ENCODE assay signal across 14 cellular contexts in the genomic region with DNA sequence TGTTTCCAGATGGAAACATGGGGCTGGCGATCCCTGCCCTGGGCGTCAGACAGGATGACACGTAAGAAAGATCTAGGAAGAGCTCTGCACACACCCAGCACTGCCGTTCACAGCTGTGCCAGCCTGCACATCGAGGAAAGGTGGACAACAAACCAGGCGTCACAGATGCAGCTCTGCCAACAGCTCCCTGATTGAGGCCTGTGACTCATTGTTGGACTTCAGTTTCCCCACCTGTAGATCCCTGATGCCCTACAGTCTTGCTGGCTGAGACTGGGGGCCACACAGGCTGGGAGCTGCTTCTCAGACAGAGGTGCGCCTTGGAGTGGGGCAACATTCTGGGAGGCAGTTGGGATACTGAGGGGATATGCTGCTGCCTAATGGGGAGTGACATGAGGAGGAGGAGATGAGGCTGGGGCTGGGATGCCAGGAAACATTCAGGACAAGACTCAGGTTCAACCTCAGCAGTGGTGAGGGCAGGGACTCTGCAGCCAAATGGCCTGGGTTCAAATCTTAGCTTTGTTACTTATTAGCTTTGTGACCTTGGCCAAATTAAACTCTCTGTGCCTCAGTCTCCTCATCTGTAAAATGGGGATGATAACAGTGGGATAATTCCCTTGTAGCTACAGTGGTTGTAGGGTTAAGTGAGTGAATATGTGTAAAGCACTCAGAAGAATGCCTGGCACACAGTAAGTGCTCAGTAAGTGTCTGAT. TPM values are rescaled to one million over a fixed set of nuclear protein-coding genes. Genes with fewer than 3 reads are reported as not detected.
A peak's percentile ranks its signal among the peaks of the same experiment; 100 is the strongest.
DNase-seq lines count a peak whose midpoint lies in the region; ATAC-seq and TF ChIP-seq lines count a peak whose summit lies in the region.
"Had no signal": no experiment of that assay in that cellular context is flagged by ENCODE, and none has a peak within 500 bp of the region (broad histone marks: within the 10 kb centered on the region; RNA-seq: fewer than 3 reads in every experiment).

No MANE protein-coding gene starts in this region.

- no peak overlapping the region for H3K4me2 ChIP-seq in mesendoderm (ENCODE audit: low read length)

- no peak for TF ChIP-seq EP300 in stomach (IDR thresholded peaks at IDR 0.05)

- H3K27ac ChIP-seq in Panc1 (ENCODE audit: low read length): no peak overlapping the region
- H3K27ac ChIP-seq in stomach: peak overlapping the region in 2 of 5 donors; percentile 24 to 25
- no peak overlapping the region for H3K27ac ChIP-seq in mesendoderm (ENCODE audit: low read depth, low read length)
- H3K27ac ChIP-seq: neutrophil, testis, WERI-Rb-1 had no signal

- in situ Hi-C loops in Panc1 (cut with HindIII; ENCODE audit: low pct_unique_long_range_greater_than_20kb, low sequenced_read_pairs): no loop called here

- no peaks in the 10 kb centered on the region for H3K27me3 Mint-ChIP-seq in activated T-cell treated with anti-CD3 and anti-CD28 coated beads, Interleukin-2, amount 50 U/mL, for 4 hours (ENCODE audit: low read depth)

- H3K79me2 ChIP-seq in mesendoderm (ENCODE audit: control insufficient read depth, insufficient read depth, low read length): no peaks in the 10 kb centered on the region

- H3K23ac ChIP-seq in mesendoderm (ENCODE audit: low read length): no peak overlapping the region

- intact Hi-C loops in Panc1 (cut with micrococcal nuclease; ENCODE audit: unreplicated experiment) (no loop called here), stomach (cut with DNase I; ENCODE audit: low total_unique reads) (no loop called here)

- H2AK5ac ChIP-seq in mesendoderm (ENCODE audit: low read length): no peak overlapping the region

- H3K9ac ChIP-seq in mesendoderm (ENCODE audit: low read length): no peak overlapping the region

- no peaks in the 10 kb centered on the region for H3K36me3 ChIP-seq in Panc1 (ENCODE audit: control insufficient read depth, insufficient read depth, low read length)
- no peaks in the 10 kb centered on the region for H3K36me3 ChIP-seq in stomach
- H3K36me3 ChIP-seq in mesendoderm (ENCODE audit: control insufficient read depth, insufficient read depth, low read length): no peaks in the 10 kb centered on the region
- H3K36me3 ChIP-seq: neutrophil, WERI-Rb-1 had no signal

- no peaks in the 10 kb centered on the region for H3K36me3 Mint-ChIP-seq in activated T-cell treated with anti-CD3 and anti-CD28 coated beads, Interleukin-2, amount 50 U/mL, for 4 hours (ENCODE audit: insufficient read depth)

- H3K4ac ChIP-seq in mesendoderm (ENCODE audit: low read depth, low read length): no peak overlapping the region

- no peak overlapping the region for H3K18ac ChIP-seq in mesendoderm (ENCODE audit: low read length)

- BruUV-seq in Panc1 (replicated peaks; lab: Mats Ljungman, UMichigan): no TSS peak

- H3K9me3 ChIP-seq in Panc1 (ENCODE audit: control insufficient read depth, insufficient read depth, low read depth, low read length) (no peaks in the 10 kb centered on the region), stomach (no peaks in the 10 kb centered on the region)
- H3K9me3 ChIP-seq: neutrophil, testis had no signal

- no peak overlapping the region for H2BK15ac ChIP-seq in mesendoderm (replicated peaks; ENCODE audit: low read depth)

- peak; percentile 13 to 29 for ATAC-seq in activated T-cell treated with anti-CD3 and anti-CD28 coated beads, Interleukin-2, amount 50 U/mL, for 4 hours
- ATAC-seq in Panc1 (peak; percentile 19; the same call in 1 of the 2 replicates), GM18861 (IDR thresholded peaks at IDR 0.05; ENCODE audit: unreplicated experiment) (no peak)

- DNase-seq in activated T-cell treated with anti-CD3 and anti-CD28 coated beads, Interleukin-2, amount 50 U/mL, for 4 hours: no peak
- no peak for DNase-seq in activated T-cell treated with anti-CD3 and anti-CD28 coated beads for 4 hours
- no peak for DNase-seq in Panc1 (ENCODE audit: low read depth, low spot score)
- peak; percentile 20 for DNase-seq in fibroblast of mammary gland (ENCODE audit: low read depth)
- DNase-seq in stomach: peak; percentile 63
- DNase-seq in AML-193 (lab: John Stamatoyannopoulos, UW): no peak
- no peak for DNase-seq in mesendoderm
- DNase-seq: stimulated activated CD4-positive, alpha-beta T cell treated with anti-CD3 and anti-CD28 coated beads, Interleukin-2, amount 100 ng/mL, for 48 hours; testis; WERI-Rb-1 had no signal

- no peak overlapping the region for H2BK5ac ChIP-seq in mesendoderm (ENCODE audit: low read length)

- H3K4me1 Mint-ChIP-seq in activated T-cell treated with anti-CD3 and anti-CD28 coated beads, Interleukin-2, amount 50 U/mL, for 4 hours (ENCODE audit: low read depth): peaks cover 50% of the 10 kb centered on the region

- WGBS in stomach, 5 donors: 53 to 80% (median 70%) methylated on average over 6 to 7 of the region's 7 CpGs
- WGBS in mesendoderm (ENCODE audit: extremely low coverage, insufficient coverage, low lambda C conversion rate): no CpG with 5 or more reads among the region's 7 CpGs

- CTCF ChIA-PET in Panc1 (lab: Charles Lee): interaction anchor here (0.6 kb wide), 1 partner anchor 42 kb away, joined by 3 read pairs; no protein-coding TSS in a partner anchor

- H3K79me1 ChIP-seq in mesendoderm (ENCODE audit: low read length): no peaks in the 10 kb centered on the region

- H3K56ac ChIP-seq in mesendoderm (ENCODE audit: low read length): no peak overlapping the region

- no peaks in the 10 kb centered on the region for H3K9me3 Mint-ChIP-seq in activated T-cell treated with anti-CD3 and anti-CD28 coated beads, Interleukin-2, amount 50 U/mL, for 4 hours

- TF ChIP-seq POLR2A in stomach (IDR thresholded peaks at IDR 0.05): no peak

- H3K4me3 Mint-ChIP-seq in activated T-cell treated with anti-CD3 and anti-CD28 coated beads, Interleukin-2, amount 50 U/mL, for 4 hours: peak overlapping the region; percentile 54

- H3K27me3 ChIP-seq in Panc1 (ENCODE audit: control insufficient read depth, insufficient read depth, low read length) (no peaks in the 10 kb centered on the region), stomach (peaks cover 0 to 7% (median 0%) of the 10 kb centered on the region in 3 donors), mesendoderm (ENCODE audit: insufficient read depth, low read length, poor library complexity) (no peaks in the 10 kb centered on the region)
- H3K27me3 ChIP-seq: testis had no signal

- TF ChIP-seq CTCF in Panc1 (IDR thresholded peaks at IDR 0.05) (no peak), fibroblast of mammary gland (conservative IDR thresholded peaks at IDR 0.05; ENCODE audit: control insufficient read depth, insufficient read depth, low read depth, low read length) (no peak), stomach (IDR thresholded peaks at IDR 0.05) (no peak)

- POLR2A ChIA-PET in Panc1 (lab: Charles Lee): interaction anchor here (0.6 kb wide), 1 partner anchor 51 kb away, joined by 11 read pairs; no protein-coding TSS in a partner anchor

- H3K4me3 ChIP-seq in Panc1 (ENCODE audit: low read depth in 2 of 2, low read length in 2 of 2): no peak overlapping the region
- H3K4me3 ChIP-seq in fibroblast of mammary gland (ENCODE audit: control insufficient read depth, low read depth, low read length): no peak overlapping the region
- H3K4me3 ChIP-seq in stomach: peak overlapping the region in 1 of 4 donors; percentile 8
- no peak overlapping the region for H3K4me3 ChIP-seq in mesendoderm (ENCODE audit: low read length)
- H3K4me3 ChIP-seq: testis had no signal

- H3K4me1 ChIP-seq in Panc1 (ENCODE audit: control insufficient read depth, insufficient read depth, low read length): peaks cover 7% of the 10 kb centered on the region; the same call in 1 of the 2 replicates
- peaks cover 0 to 36% (median 17%) of the 10 kb centered on the region in 4 donors for H3K4me1 ChIP-seq in stomach
- peaks cover 7% of the 10 kb centered on the region for H3K4me1 ChIP-seq in mesendoderm (ENCODE audit: control insufficient read depth, low read depth, low read length)

- no peak overlapping the region for H4K8ac ChIP-seq in mesendoderm (ENCODE audit: low read depth, low read length)

- no peak overlapping the region for H4K5ac ChIP-seq in mesendoderm (ENCODE audit: low read length)

- no peak overlapping the region for H2BK120ac ChIP-seq in mesendoderm (ENCODE audit: low read depth, low read length)

RNA-seq across cellular contexts. Expression of gene PI16, which starts 1.7 kb away (rescaled TPM):
- not detected for total RNA-seq in activated T-cell treated with anti-CD3 and anti-CD28 coated beads, Interleukin-2, amount 50 U/mL, for 4 hours
- total RNA-seq in Panc1 (2021; ENCODE audit: unreplicated experiment): not detected
- polyA plus RNA-seq in Panc1 (2012; ENCODE audit: insufficient read length): not detected
- 10 to 100 TPM in 2 of 5 donors, 1 to 10 TPM in 1, not detected in 2; 1.7 to 21.3 (median 10.4) TPM for total RNA-seq in stomach
- polyA plus RNA-seq in stomach: 1 to 10 TPM; 1.2 to 4.3 (median 1.5) TPM
- not detected for polyA plus RNA-seq in mesendoderm (2013, experiment 1 of 2)
- not detected for polyA plus RNA-seq in mesendoderm (2013, experiment 2 of 2)
- total RNA-seq: epithelial cell of proximal tubule had no signal

RNA-seq across cellular contexts. Expression of gene MTCH1, which starts 29.7 kb away (rescaled TPM):
- 100 to 1,000 TPM; 100 to 104 (median 104) TPM for total RNA-seq in activated T-cell treated with anti-CD3 and anti-CD28 coated beads, Interleukin-2, amount 50 U/mL, for 4 hours
- total RNA-seq in Panc1 (2021; ENCODE audit: unreplicated experiment) (223 TPM), stomach (100 to 1,000 TPM; 123 to 202 (median 189) TPM)
- 267 TPM for polyA plus RNA-seq in Panc1 (2012; ENCODE audit: insufficient read length)
- 100 to 1,000 TPM; 110 to 172 (median 122) TPM for polyA plus RNA-seq in stomach
- 117 TPM for polyA plus RNA-seq in mesendoderm (2013, experiment 1 of 2)
- polyA plus RNA-seq in mesendoderm (2013, experiment 2 of 2): 118 TPM

RNA-seq across cellular contexts. Expression of gene FGD2, which starts 49.2 kb away (rescaled TPM):
- 1 to 10 TPM in 2 of 3 donors, under 1 TPM in 1; 0.87 to 1.5 (median 1.1) TPM for total RNA-seq in activated T-cell treated with anti-CD3 and anti-CD28 coated beads, Interleukin-2, amount 50 U/mL, for 4 hours
- total RNA-seq in Panc1 (2021; ENCODE audit: unreplicated experiment) (0.10 TPM), stomach (10 to 100 TPM in 2 of 5 donors, 1 to 10 TPM in 3; 2.6 to 34.5 (median 7.3) TPM)
- polyA plus RNA-seq in Panc1 (2012; ENCODE audit: insufficient read length): 0.16 TPM
- 1 to 10 TPM; 2.7 to 3.5 (median 3.1) TPM for polyA plus RNA-seq in stomach
- polyA plus RNA-seq in mesendoderm (2013, experiment 1 of 2): 0.18 TPM
- polyA plus RNA-seq in mesendoderm (2013, experiment 2 of 2): 0.20 TPM
- total RNA-seq: epithelial cell of proximal tubule had no signal
- polyA plus RNA-seq: BJ had no signal

Comparison
In these comparisons a context has a peak if more than half of its experiments do, and no peak if none do; other contexts are left out.
1. DNase-seq: peak in fibroblast of mammary gland (single experiment) and stomach (single experiment); none in activated T-cell treated with anti-CD3 and anti-CD28 coated beads, Interleukin-2, amount 50 U/mL, for 4 hours (single experiment), activated T-cell treated with anti-CD3 and anti-CD28 coated beads for 4 hours (single experiment), Panc1 (single experiment), AML-193 (0 of 2) and mesendoderm (single experiment).